1 cellular context compared by ENCODE assay signal in genomic region chr6:18221288-18221615, GRCh38.
TF ChIP-seq lines count a peak whose summit lies in the region.

No MANE protein-coding gene starts in this region.

TF ChIP-seq in WTC11, 78 proteins besides CTCF, POLR2A, EP300 and RAD21 (continued from another document):
- TF ChIP-seq AFF4 (CRISPR knock-in tag; IDR thresholded peaks at IDR 0.05; ENCODE audit: borderline replicate concordance) (no peak), STAT6 (CRISPR knock-in tag; conservative IDR thresholded peaks at IDR 0.05; ENCODE audit: low read depth) (no peak), NFE2L1 (CRISPR knock-in tag; IDR thresholded peaks at IDR 0.05) (no peak), NR2C2 (CRISPR knock-in tag; IDR thresholded peaks at IDR 0.05) (no peak), HMGXB4 (CRISPR knock-in tag; IDR thresholded peaks at IDR 0.05) (no peak), ZNF219 (CRISPR knock-in tag; IDR thresholded peaks at IDR 0.05; ENCODE audit: borderline replicate concordance) (no peak), ATF2 (CRISPR knock-in tag; IDR thresholded peaks at IDR 0.05; ENCODE audit: borderline replicate concordance, low read depth) (no peak), CBFB (CRISPR knock-in tag; IDR thresholded peaks at IDR 0.05; ENCODE audit: low read depth) (no peak), E2F1 (CRISPR knock-in tag; IDR thresholded peaks at IDR 0.05) (no peak), IRF1 (CRISPR knock-in tag; IDR thresholded peaks at IDR 0.05) (no peak), CDX4 (CRISPR knock-in tag; IDR thresholded peaks at IDR 0.05; ENCODE audit: borderline replicate concordance) (no peak)
